Comparison of ENCODE assay signal across 26 cellular contexts in the genomic region with DNA sequence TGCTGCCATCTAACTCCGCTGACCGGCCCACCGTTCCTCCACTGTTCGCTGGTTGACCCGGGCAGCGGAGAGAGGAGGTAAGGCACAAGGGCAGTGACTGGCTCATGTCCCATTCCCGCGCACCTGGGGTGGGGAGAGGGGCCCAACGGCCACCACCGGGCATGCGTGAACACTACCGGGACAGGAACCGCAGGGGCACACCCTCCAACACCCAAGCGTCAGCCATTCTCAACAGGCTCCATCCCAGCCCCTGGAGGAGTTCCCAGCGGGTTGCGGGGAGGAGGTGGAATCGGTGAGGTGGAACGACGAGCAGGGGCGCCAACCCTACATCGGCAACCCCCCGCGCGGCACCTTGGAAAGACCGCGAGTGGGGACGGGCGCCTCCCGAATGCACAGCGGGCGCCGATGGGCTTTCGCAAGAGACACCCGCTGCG.
"Had no signal": no experiment of that assay in that cellular context is flagged by ENCODE, and none has a peak within 500 bp of the region (broad histone marks: within the 10 kb centered on the region; RNA-seq: fewer than 3 reads in every experiment).

No MANE protein-coding gene starts in this region.

- H3K27me3 ChIP-seq: colonic mucosa, esophagus squamous epithelium, gastrocnemius medialis, hepatocyte had no signal

- ATAC-seq: effector memory CD8-positive, alpha-beta T cell; esophagus mucosa; gastrocnemius medialis; left colon; left lobe of liver had no signal

- FAIRE-seq: endometrium, kidney had no signal

- H3K9me3 ChIP-seq: colonic mucosa, gastrocnemius medialis had no signal

- H3K4me1 ChIP-seq: colonic mucosa, esophagus squamous epithelium, gastrocnemius medialis, left ventricle myocardium inferior, lower lobe of right lung had no signal

- DNase-seq: colonic mucosa; cortex of kidney; effector CD8-positive, alpha-beta T cell; effector memory CD8-positive, alpha-beta T cell; endodermal cell; erythroblast; esophagus squamous epithelium; foreskin fibroblast; foreskin melanocyte; gastrocnemius medialis; glutamatergic neuron; hypothalamus; immature natural killer cell; islet precursor cell; kidney; kidney glomerular epithelial cell; left colon; left ventricle myocardium inferior; lower lobe of right lung; mesendoderm; midbrain had no signal

- H3K27ac ChIP-seq: colonic mucosa, epithelial cell of prostate, esophagus squamous epithelium, gastrocnemius medialis, hepatocyte, left ventricle myocardium inferior, lower lobe of right lung had no signal

- H3K4me3 ChIP-seq: colonic mucosa, esophagus squamous epithelium, gastrocnemius medialis, hepatocyte, left ventricle myocardium inferior, lower lobe of right lung had no signal

- H3K36me3 ChIP-seq: colonic mucosa, gastrocnemius medialis, left ventricle myocardium inferior, lower lobe of right lung had no signal
